In the genomic region with DNA sequence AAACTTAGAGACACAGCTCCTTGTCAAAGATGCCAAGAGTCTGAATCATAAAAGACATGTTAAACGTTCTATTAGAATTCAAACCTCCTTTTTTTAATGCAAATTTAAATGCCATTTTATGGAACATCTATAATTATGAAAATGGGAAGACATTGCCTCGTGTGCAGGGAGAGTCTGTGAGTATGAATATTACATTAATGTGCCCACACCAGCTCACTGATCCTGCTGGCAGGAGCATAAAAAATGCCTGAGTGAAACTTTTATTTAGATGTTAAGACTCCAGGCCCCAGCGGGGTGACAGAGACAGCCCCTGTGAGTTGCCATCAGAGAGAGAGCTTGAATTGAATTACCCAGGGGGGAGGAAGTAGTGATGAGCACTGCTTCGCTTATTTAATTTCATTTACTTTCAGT, we compare ENCODE assay signal across 23 cellular contexts.
A peak's percentile ranks its signal among the peaks of the same experiment; 100 is the strongest.
DNase-seq lines count a peak whose midpoint lies in the region; ATAC-seq, FAIRE-seq and TF ChIP-seq lines count a peak whose summit lies in the region.
"Had no signal": no experiment of that assay in that cellular context is flagged by ENCODE, and none has a peak within 500 bp of the region (broad histone marks: within the 10 kb centered on the region; RNA-seq: fewer than 3 reads in every experiment).

No MANE protein-coding gene starts in this region.

- H3K9me3 ChIP-seq in H1 (ENCODE audit: insufficient read depth in 2 of 2, low read depth in 1 of 2, low read length in 1 of 2) (no peaks in the 10 kb centered on the region), BE2C (no peaks in the 10 kb centered on the region), uterus (no peaks in the 10 kb centered on the region)
- H3K9me3 ChIP-seq: vagina had no signal

- H3K4ac ChIP-seq in H1 (replicated peaks; ENCODE audit: insufficient read length, low read depth, low read length) = no peak overlapping the region

- TF ChIP-seq CTCF in H1 (IDR thresholded peaks at IDR 0.05; ENCODE audit: control extremely low read depth in 1 of 3, insufficient read depth in 1 of 3, low read depth in 1 of 3, low read length in 3 of 3) (no peak), BE2C (IDR thresholded peaks at IDR 0.05; ENCODE audit: low read depth, low read length) (no peak), uterus (IDR thresholded peaks at IDR 0.05) (no peak)

- no peak overlapping the region for H4K8ac ChIP-seq in H1 (ENCODE audit: extremely low read depth, insufficient read depth, low read length)

- ATAC-seq in stimulated activated effector memory CD8-positive, alpha-beta T cell treated with anti-CD3 and anti-CD28 coated beads, Interleukin-12 subunit alpha, Interleukin-12 subunit beta, amount 100 ng/mL, for 72 hours = no peak
- ATAC-seq in GM18511 (IDR thresholded peaks at IDR 0.05; ENCODE audit: unreplicated experiment) = no peak
- ATAC-seq: right cardiac atrium had no signal

- H3K27me3 ChIP-seq in H1 (replicated peaks in 1 of 4; ENCODE audit: control insufficient read depth in 3 of 4, extremely low read depth in 1 of 4, insufficient read depth in 3 of 4, low read length in 3 of 4) (0 out of 7 replicates have a peak, but pooled peaks cover 0 to 2% (median 0%) of the 10 kb centered on the region in 4 experiments), BE2C (peaks cover 91% of the 10 kb centered on the region), uterus (no peaks in the 10 kb centered on the region)
- H3K27me3 ChIP-seq: vagina had no signal

- no peaks in the 10 kb centered on the region for H3K79me2 ChIP-seq in H1 (ENCODE audit: control insufficient read depth in 1 of 2, insufficient read depth in 2 of 2, low read length in 2 of 2)
- H3K79me2 ChIP-seq: hepatocyte had no signal

- H3K4me3 Mint-ChIP-seq in activated naive CD4-positive, alpha-beta T cell treated with anti-CD3 and anti-CD28 coated beads, Interleukin-2, amount 50 U/mL, for 24 hours = no peak overlapping the region
- H3K4me3 Mint-ChIP-seq in stimulated activated effector memory CD8-positive, alpha-beta T cell treated with anti-CD3 and anti-CD28 coated beads, Interleukin-12 subunit alpha, Interleukin-12 subunit beta, amount 100 ng/mL, for 72 hours = no peak overlapping the region

- no peak overlapping the region for H2AFZ ChIP-seq in H1 (ENCODE audit: low read length)
- H2AFZ ChIP-seq: hepatocyte had no signal

- H3K27ac ChIP-seq in H1 (ENCODE audit: low read depth, low read length) (no peak overlapping the region), uterus (no peak overlapping the region)
- H3K27ac ChIP-seq: dorsolateral prefrontal cortex, epithelial cell of prostate, hepatocyte, vagina had no signal

- H2AK5ac ChIP-seq in H1 (ENCODE audit: low read depth, low read length) = no peak overlapping the region

- H3K14ac ChIP-seq in H1 (ENCODE audit: insufficient read length) = no peak overlapping the region

- H3K36me3 ChIP-seq in H1 (ENCODE audit: control insufficient read depth in 2 of 4, insufficient read depth in 4 of 4, low read length in 3 of 4) (no peaks in the 10 kb centered on the region), BE2C (no peaks in the 10 kb centered on the region), uterus (no peaks in the 10 kb centered on the region)
- H3K36me3 ChIP-seq: vagina had no signal

- H2BK20ac ChIP-seq in H1 (ENCODE audit: low read length) = no peak overlapping the region

- POLR2A ChIA-PET in H1 (lab: Charles Lee; ENCODE audit: partially characterized antibody) = interaction anchor here (0.6 to 1.6 kb wide), 2 partner anchors 33 to 270 kb away, joined by 3 to 4 read pairs; no protein-coding TSS in a partner anchor

- H3K4me2 ChIP-seq in H1 (ENCODE audit: insufficient read depth in 1 of 2, low read depth in 2 of 2, low read length in 2 of 2) = peak overlapping the region; percentile 55 to 73
- H3K4me2 ChIP-seq: hepatocyte had no signal

- peaks cover 12% of the 10 kb centered on the region for H3K36me3 Mint-ChIP-seq in activated naive CD4-positive, alpha-beta T cell treated with anti-CD3 and anti-CD28 coated beads, Interleukin-2, amount 50 U/mL, for 24 hours
- peaks cover 84% of the 10 kb centered on the region for H3K36me3 Mint-ChIP-seq in stimulated activated effector memory CD8-positive, alpha-beta T cell treated with anti-CD3 and anti-CD28 coated beads, Interleukin-12 subunit alpha, Interleukin-12 subunit beta, amount 100 ng/mL, for 72 hours

- no peaks in the 10 kb centered on the region for H3K27me3 Mint-ChIP-seq in activated naive CD4-positive, alpha-beta T cell treated with anti-CD3 and anti-CD28 coated beads, Interleukin-2, amount 50 U/mL, for 24 hours

- no peak overlapping the region; the same call in 1 of the 2 replicates for H3K18ac ChIP-seq in H1 (ENCODE audit: extremely low read depth, low read length)

- H2BK15ac ChIP-seq in H1 (ENCODE audit: low read length) = no peak overlapping the region

- no peaks in the 10 kb centered on the region for H4K20me1 ChIP-seq in H1 (replicated peaks in 1 of 2; ENCODE audit: control insufficient read depth in 1 of 2, insufficient read depth in 2 of 2, low read length in 2 of 2)

- H2BK12ac ChIP-seq in H1 (ENCODE audit: low read depth, low read length) = no peak overlapping the region

- CTCF ChIA-PET in H1 (lab: Charles Lee; ENCODE audit: partially characterized antibody) = interaction anchor here (0.6 to 3.3 kb wide), 17 partner anchors 9 to 185 kb away, joined by 3 to 15 read pairs (median 4); no protein-coding TSS in a partner anchor

- H3K4me1 ChIP-seq in H1 (replicated peaks in 1 of 4; ENCODE audit: control insufficient read depth in 3 of 4, insufficient read depth in 4 of 4, low read length in 3 of 4) (peaks cover 0 to 12% (median 7%) of the 10 kb centered on the region in 4 experiments; a peak in 3 of 7 replicates), BE2C (no peaks in the 10 kb centered on the region), uterus (no peaks in the 10 kb centered on the region)
- H3K4me1 ChIP-seq: vagina had no signal

- no peak for TF ChIP-seq POLR2A in H1 (IDR thresholded peaks at IDR 0.05; ENCODE audit: control extremely low read depth in 1 of 2, low read depth in 2 of 2, low read length in 2 of 2)
- no peak for TF ChIP-seq POLR2A in uterus (IDR thresholded peaks at IDR 0.05)

- no peaks in the 10 kb centered on the region for H3K79me1 ChIP-seq in H1 (ENCODE audit: low read depth, low read length)

- FAIRE-seq in H1 (lab: Jason Lieb, UNC) = no peak
- FAIRE-seq: kidney, RCC 7860 had no signal

- TF ChIP-seq RAD21 in H1 (IDR thresholded peaks at IDR 0.05 in 1 of 2, conservative IDR thresholded peaks at IDR 0.05 in 1 of 2; ENCODE audit: low read depth in 2 of 2, low read length in 2 of 2) = no peak

- H3K9ac ChIP-seq in H1 (replicated peaks in 1 of 4; ENCODE audit: extremely low read depth in 1 of 4, low read depth in 3 of 4, low read length in 3 of 4) = no peak overlapping the region

- no peaks in the 10 kb centered on the region for H3K9me3 Mint-ChIP-seq in activated naive CD4-positive, alpha-beta T cell treated with anti-CD3 and anti-CD28 coated beads, Interleukin-2, amount 50 U/mL, for 24 hours
- no peaks in the 10 kb centered on the region for H3K9me3 Mint-ChIP-seq in stimulated activated effector memory CD8-positive, alpha-beta T cell treated with anti-CD3 and anti-CD28 coated beads, Interleukin-12 subunit alpha, Interleukin-12 subunit beta, amount 100 ng/mL, for 72 hours

- no peak for DNase-seq in activated naive CD4-positive, alpha-beta T cell treated with Interleukin-2 at 50 U/mL for 16 hours
- peak; percentile 20 for DNase-seq in RPMI7951 (ENCODE audit: low read depth)
- DNase-seq in H1 (ENCODE audit: low read depth in 1 of 2, low spot score in 2 of 2) = no peak
- no peak for DNase-seq in stimulated activated effector memory CD8-positive, alpha-beta T cell treated with anti-CD3 and anti-CD28 coated beads, Interleukin-12 subunit alpha, Interleukin-12 subunit beta, amount 100 ng/mL, for 72 hours (ENCODE audit: low spot score in 2 of 2)
- no peak for DNase-seq in BE2C
- no peak for DNase-seq in uterus
- DNase-seq: activated CD4-positive, alpha-beta T cell treated with anti-CD3 and anti-CD28 coated beads for 48 hours; activated effector memory CD4-positive, alpha-beta T cell treated with anti-CD3 and anti-CD28 coated beads, Interleukin-2, amount 50 U/mL, for 16 hours; C1 segment of cervical spinal cord; dorsolateral prefrontal cortex; Kasumi-1; kidney; NCI-H1092 treated with DMSO at 0.1 percent for 48 hours; NCI-H2029 treated with DMSO at 0.1 percent for 48 hours; NCI-H446 treated with DMSO at 0.1 percent for 48 hours; right cardiac atrium; stimulated activated CD8-positive, alpha-beta memory T cell treated with anti-CD3 and anti-CD28 coated beads, Interleukin-4, amount 100 ng/mL, for 48 hours had no signal

- WGBS in H1 (ENCODE audit: extremely low coverage in 1 of 2, insufficient coverage in 1 of 2, insufficient read length in 1 of 2, insufficient replicate concordance in 2 of 2, low coverage in 1 of 2, low lambda C conversion rate in 2 of 2, missing lambda C conversion rate in 1 of 2), 2 experiments = 4% methylated on average over 4 of the region's 4 CpGs; no CpG with 5 or more reads in 1 of the 2 experiments

- H3K4me3 ChIP-seq in H1 (ENCODE audit: extremely low read depth in 1 of 4, insufficient read depth in 2 of 4, low read depth in 3 of 4, low read length in 4 of 4) (peak overlapping the region in 1 of 4 experiments; percentile 16; a peak in 2 of 8 replicates), BE2C (ENCODE audit: low read depth, low read length) (no peak overlapping the region), uterus (no peak overlapping the region)
- H3K4me3 ChIP-seq: dorsolateral prefrontal cortex, hepatocyte, vagina had no signal

- no peak for TF ChIP-seq EP300 in H1 (IDR thresholded peaks at IDR 0.05; ENCODE audit: borderline replicate concordance in 1 of 2, low read depth in 2 of 2, low read length in 2 of 2)

- H2BK5ac ChIP-seq in H1 (ENCODE audit: low read depth, low read length) = no peak overlapping the region

- intact Hi-C loops in uterus (cut with DNase I; ENCODE audit: low total_unique reads) = no loop called here

- H3K4me1 Mint-ChIP-seq in activated naive CD4-positive, alpha-beta T cell treated with anti-CD3 and anti-CD28 coated beads, Interleukin-2, amount 50 U/mL, for 24 hours = peaks cover 43% of the 10 kb centered on the region
- H3K4me1 Mint-ChIP-seq in stimulated activated effector memory CD8-positive, alpha-beta T cell treated with anti-CD3 and anti-CD28 coated beads, Interleukin-12 subunit alpha, Interleukin-12 subunit beta, amount 100 ng/mL, for 72 hours = peaks cover 34% of the 10 kb centered on the region

- peak overlapping the region; percentile 17 for H3K27ac Mint-ChIP-seq in activated naive CD4-positive, alpha-beta T cell treated with anti-CD3 and anti-CD28 coated beads, Interleukin-2, amount 50 U/mL, for 24 hours
- H3K27ac Mint-ChIP-seq in stimulated activated effector memory CD8-positive, alpha-beta T cell treated with anti-CD3 and anti-CD28 coated beads, Interleukin-12 subunit alpha, Interleukin-12 subunit beta, amount 100 ng/mL, for 72 hours = peak overlapping the region; percentile 39

- H3K56ac ChIP-seq in H1 (replicated peaks; ENCODE audit: insufficient read length, low read depth, low read length) = no peak overlapping the region

- H3K23me2 ChIP-seq in H1 (ENCODE audit: low read depth, low read length) = no peaks in the 10 kb centered on the region

- H4K91ac ChIP-seq in H1 (replicated peaks; ENCODE audit: insufficient read length, low read length) = no peak overlapping the region

- no peak overlapping the region for H4K5ac ChIP-seq in H1 (ENCODE audit: insufficient read length, low read depth, low read length)

- H3K23ac ChIP-seq in H1 (ENCODE audit: insufficient read length) = no peak overlapping the region

- H2BK120ac ChIP-seq in H1 (replicated peaks; ENCODE audit: low read depth, low read length) = no peak overlapping the region
